ENCODE assay signal across 7 cellular contexts in genomic region chr9:75088646-75089368, GRCh38. TPM values are rescaled to one million over a fixed set of nuclear protein-coding genes. Genes with fewer than 3 reads are reported as not detected.
DNase-seq lines count a peak whose midpoint lies in the region; ATAC-seq, FAIRE-seq and TF ChIP-seq lines count a peak whose summit lies in the region.

No MANE protein-coding gene starts in this region.

- no peaks in the 10 kb centered on the region for H3K27me3 ChIP-seq in ascending aorta

- ATAC-seq in GM21381 (IDR thresholded peaks at IDR 0.05; ENCODE audit: unreplicated experiment) = peak; percentile 29
- ATAC-seq in left ventricle myocardium superior = peak; percentile 34

- DNase-seq in ELR (ENCODE audit: low read depth) (peak; percentile 76), HK-2 (ENCODE audit: unreplicated experiment) (peak; percentile 7), RCC 7860 (ENCODE audit: low spot score) (peak; percentile 42), ascending aorta (ENCODE audit: low spot score in 2 of 2) (peak; percentile 33 to 84), left ventricle myocardium superior (peak; percentile 77), progenitor cell of endocrine pancreas (ENCODE audit: low spot score, unreplicated experiment) (no peak)

- peak overlapping the region; percentile 92 to 96 for H3K27ac ChIP-seq in ascending aorta

- peak overlapping the region; percentile 91 for H3K27ac Mint-ChIP-seq in progenitor cell of endocrine pancreas

- peak overlapping the region; percentile 83 for H3K4me3 Mint-ChIP-seq in progenitor cell of endocrine pancreas (ENCODE audit: low read depth)

- FAIRE-seq in RCC 7860 (lab: Jason Lieb, UNC) = no peak

- H3K9me3 Mint-ChIP-seq in progenitor cell of endocrine pancreas (ENCODE audit: low read depth) = no peaks in the 10 kb centered on the region

- no peaks in the 10 kb centered on the region for H3K36me3 ChIP-seq in ascending aorta

- H3K27me3 Mint-ChIP-seq in progenitor cell of endocrine pancreas = no peaks in the 10 kb centered on the region

- no peaks in the 10 kb centered on the region for H3K36me3 Mint-ChIP-seq in progenitor cell of endocrine pancreas (ENCODE audit: insufficient read depth)

- H3K4me3 ChIP-seq in ascending aorta = peak overlapping the region; percentile 97 to 99

- H3K4me1 Mint-ChIP-seq in progenitor cell of endocrine pancreas (ENCODE audit: low read depth) = peaks cover 33% of the 10 kb centered on the region

- intact Hi-C loops in ascending aorta (cut with DNase I) (loop anchor here (1.0 to 10.0 kb wide), 4 partner anchors 61 to 1303 kb away; partner anchors contain the start of genes C9orf40, CARNMT1, PCSK5 and RFK), left ventricle myocardium superior (cut with micrococcal nuclease) (no loop called here)

- TF ChIP-seq CTCF in ascending aorta (IDR thresholded peaks at IDR 0.05) (peak in 1 of 3 experiments; percentile 6), progenitor cell of endocrine pancreas (IDR thresholded peaks at IDR 0.05; ENCODE audit: unreplicated experiment) (peak; percentile 17)

- no peaks in the 10 kb centered on the region for H3K9me3 ChIP-seq in ascending aorta

- H3K4me1 ChIP-seq in ascending aorta = peaks cover 6 to 22% of the 10 kb centered on the region in 2 donors

RNA-seq across cellular contexts. Expression of gene OSTF1, which starts 0.5 kb away (rescaled TPM):
- 25.1 TPM for total RNA-seq in ascending aorta
- 21.6 TPM for total RNA-seq in left ventricle myocardium superior
- total RNA-seq in progenitor cell of endocrine pancreas = 9.8 and 10.7 TPM in 2 replicates

RNA-seq across cellular contexts. Expression of gene NMRK1, which starts 0.9 kb away (rescaled TPM):
- 22.0 TPM for total RNA-seq in ascending aorta
- total RNA-seq in left ventricle myocardium superior = 18.2 TPM
- 3.5 and 4.7 TPM in 2 replicates for total RNA-seq in progenitor cell of endocrine pancreas
